ENCODE assay signal across 25 cellular contexts in the genomic region with DNA sequence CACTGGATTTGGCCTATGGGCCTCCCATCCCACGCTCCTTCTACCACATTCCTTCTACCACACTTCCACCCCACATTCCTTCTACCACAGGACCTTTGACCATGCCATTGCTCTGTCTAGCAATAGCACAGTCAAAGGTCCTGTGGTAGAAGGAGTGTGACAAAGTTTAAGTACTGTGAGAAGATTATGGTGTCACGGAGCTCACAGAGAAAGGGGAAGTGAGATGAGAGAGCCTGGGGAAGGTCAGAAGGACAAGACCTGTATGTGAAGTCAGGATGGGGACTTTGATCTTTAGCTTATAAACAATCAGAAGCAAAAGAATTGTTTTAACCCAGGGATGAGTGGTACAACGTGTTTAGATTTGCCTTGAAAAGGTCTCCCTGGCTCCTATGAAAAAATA.
"Had no signal": no experiment of that assay in that cellular context is flagged by ENCODE, and none has a peak within 500 bp of the region (broad histone marks: within the 10 kb centered on the region; RNA-seq: fewer than 3 reads in every experiment).

No MANE protein-coding gene starts in this region.

- H3K27me3 Mint-ChIP-seq: stimulated activated memory B cell treated with anti-CD40 and anti-IgM and Interleukin-4, amounts not matched to agents 10 μg/mL and 1 μg/mL and 100 μg/mL, for 72 hours had no signal

- FAIRE-seq: keratinocyte had no signal

- H3K36me3 Mint-ChIP-seq: naive B cell; natural killer cell; neural progenitor cell; stimulated activated memory B cell treated with anti-CD40 and anti-IgM and Interleukin-4, amounts not matched to agents 10 μg/mL and 1 μg/mL and 100 μg/mL, for 72 hours had no signal

- H3K4me1 Mint-ChIP-seq: naive B cell; natural killer cell; nephron progenitor cell; stimulated activated memory B cell treated with anti-CD40 and anti-IgM and Interleukin-4, amounts not matched to agents 10 μg/mL and 1 μg/mL and 100 μg/mL, for 72 hours had no signal

- H3K27ac Mint-ChIP-seq: natural killer cell; nephron progenitor cell; neural progenitor cell; stimulated activated memory B cell treated with anti-CD40 and anti-IgM and Interleukin-4, amounts not matched to agents 10 μg/mL and 1 μg/mL and 100 μg/mL, for 72 hours had no signal

- ATAC-seq: left cardiac atrium; left lung; lower lobe of right lung; natural killer cell; right lobe of liver; stimulated activated memory B cell treated with anti-CD40 and anti-IgM and Interleukin-4, amounts not matched to agents 10 μg/mL and 1 μg/mL and 100 μg/mL, for 72 hours; stimulated activated naive CD8-positive, alpha-beta T cell treated with anti-CD3 and anti-CD28 coated beads, Interleukin-15, Interleukin-2, amounts not matched to agents 100 U/mL and 50 U/mL, for 24 hours had no signal

- H3K4me3 Mint-ChIP-seq: natural killer cell; nephron progenitor cell; neural progenitor cell; stimulated activated memory B cell treated with anti-CD40 and anti-IgM and Interleukin-4, amounts not matched to agents 10 μg/mL and 1 μg/mL and 100 μg/mL, for 72 hours had no signal

- H3K9me3 Mint-ChIP-seq: nephron progenitor cell, neural progenitor cell had no signal

- DNase-seq: hippocampal formation; kidney glomerular epithelial cell; left cardiac atrium; left lung; lower lobe of right lung; mammary epithelial cell; mesenchymal stem cell; naive B cell; natural killer cell; nephron progenitor cell; occipital lobe; right lobe of liver; stimulated activated CD4-positive, alpha-beta T cell treated with anti-CD3 and anti-CD28 coated beads, Interleukin-1b, Interleukin-23, amount 100 ng/mL, for 48 hours; stimulated activated CD4-positive, alpha-beta T cell treated with anti-CD3 and anti-CD28 coated beads, Interleukin-2, amount 100 ng/mL, for 48 hours; stimulated activated CD4-positive, alpha-beta T cell treated with anti-CD3 and anti-CD28 coated beads, Interleukin-4, amount 100 ng/mL, for 4 hours; stimulated activated CD8-positive, alpha-beta memory T cell treated with anti-CD3 and anti-CD28 coated beads, Interleukin-4, amount 100 ng/mL, for 48 hours; stimulated activated naive CD8-positive, alpha-beta T cell treated with anti-CD3 and anti-CD28 coated beads, Interleukin-15, Interleukin-2, amounts not matched to agents 100 U/mL and 50 U/mL, for 24 hours; stomach; testis; thyroid gland; transverse colon; upper lobe of left lung had no signal
